Comparison of ENCODE assay signal across 7 cellular contexts in genomic region chr1:171743014-171743870, GRCh38. TPM values are rescaled to one million over a fixed set of nuclear protein-coding genes. Genes with fewer than 3 reads are reported as not detected.
DNase-seq lines count a peak whose midpoint lies in the region; ATAC-seq, FAIRE-seq and TF ChIP-seq lines count a peak whose summit lies in the region.

No MANE protein-coding gene starts in this region.

- H4K20me1 ChIP-seq in OCI-LY1 (ENCODE audit: insufficient read depth, low read length): no peaks in the 10 kb centered on the region

- no peak for DNase-seq in GM19239 (ENCODE audit: insufficient read length, low spot score)
- peak; percentile 92 for DNase-seq in bronchial epithelial cell (ENCODE audit: low read depth)
- peak; percentile 29 to 41 for DNase-seq in left colon
- no peak for DNase-seq in NCI-H446 (lab: John Stamatoyannopoulos, UW)

- H3K9me2 ChIP-seq in OCI-LY1 (ENCODE audit: low read depth, low read length): no peaks in the 10 kb centered on the region

- H2AFZ ChIP-seq in OCI-LY1 (ENCODE audit: low read length): 0 out of 2 replicates have a peak overlapping the region, but pooled peaks have one; percentile 22

- H3K4me3 ChIP-seq in OCI-LY1 (ENCODE audit: low read depth, low read length, poor library complexity, severe bottlenecking) (peak overlapping the region; percentile 90), bronchial epithelial cell (ENCODE audit: low read depth, low read length) (peak overlapping the region; percentile 83), subcutaneous abdominal adipose tissue (ENCODE audit: low read depth in 1 of 5, low read length in 5 of 5) (peak overlapping the region; percentile 75 to 96 (median 89))

- H3K27ac ChIP-seq in OCI-LY1 (ENCODE audit: low read depth, low read length, poor library complexity, severe bottlenecking) (peak overlapping the region; percentile 82), subcutaneous abdominal adipose tissue (ENCODE audit: low read depth, low read length) (peak overlapping the region; percentile 99)

- H3K79me2 ChIP-seq in OCI-LY1 (ENCODE audit: insufficient read depth, low read length): peaks cover 9% of the 10 kb centered on the region

- peak; percentile 61 for ATAC-seq in left colon
- no peak for ATAC-seq in GM18867 (IDR thresholded peaks at IDR 0.05; ENCODE audit: unreplicated experiment)

- H3K4me1 ChIP-seq in OCI-LY1 (ENCODE audit: insufficient read depth, low read length, severe bottlenecking) (peaks cover 36% of the 10 kb centered on the region), subcutaneous abdominal adipose tissue (ENCODE audit: control insufficient read depth in 5 of 5, insufficient read depth in 5 of 5, low read length in 5 of 5) (peaks cover 0 to 37% (median 24%) of the 10 kb centered on the region in 5 donors)

- H3K36me3 ChIP-seq in OCI-LY1 (ENCODE audit: insufficient read depth, low read length): peaks cover 5% of the 10 kb centered on the region; the same call in 1 of the 2 replicates
- H3K36me3 ChIP-seq in bronchial epithelial cell (ENCODE audit: control insufficient read depth, insufficient read depth, low read length): no peaks in the 10 kb centered on the region
- peaks cover 0 to under 1% (median 0%) of the 10 kb centered on the region in 5 donors for H3K36me3 ChIP-seq in subcutaneous abdominal adipose tissue (ENCODE audit: control insufficient read depth in 5 of 5, insufficient read depth in 5 of 5, low read length in 5 of 5)

- H3K4me2 ChIP-seq in OCI-LY1 (ENCODE audit: low read length): peak overlapping the region; percentile 87

- peak; percentile 14 for FAIRE-seq in GM19239 (lab: Jason Lieb, UNC)
- no peak for FAIRE-seq in bronchial epithelial cell (lab: Jason Lieb, UNC)

- H3K9me3 ChIP-seq in OCI-LY1 (ENCODE audit: low read length): no peaks in the 10 kb centered on the region
- no peaks in the 10 kb centered on the region for H3K9me3 ChIP-seq in subcutaneous abdominal adipose tissue (ENCODE audit: control insufficient read depth in 5 of 5, low read length in 5 of 5)

- no peaks in the 10 kb centered on the region for H3K27me3 ChIP-seq in OCI-LY1 (ENCODE audit: insufficient read depth, low read length)
- no peaks in the 10 kb centered on the region for H3K27me3 ChIP-seq in bronchial epithelial cell (ENCODE audit: control insufficient read depth, insufficient read depth, low read length)
- no peaks in the 10 kb centered on the region for H3K27me3 ChIP-seq in subcutaneous abdominal adipose tissue (ENCODE audit: control insufficient read depth in 5 of 5, insufficient read depth in 4 of 5, low read length in 5 of 5)

- H3K9ac ChIP-seq in OCI-LY1 (ENCODE audit: low read length) (peak overlapping the region; percentile 81), subcutaneous abdominal adipose tissue (ENCODE audit: low read length in 5 of 5) (peak overlapping the region; percentile 93 to 99 (median 97))

- no peak for TF ChIP-seq CTCF in OCI-LY1 (IDR thresholded peaks at IDR 0.05; ENCODE audit: low read length)
- no peak for TF ChIP-seq CTCF in bronchial epithelial cell (IDR thresholded peaks at IDR 0.05; ENCODE audit: insufficient read depth, low read length, severe bottlenecking)

- intact Hi-C loops in left colon (cut with DNase I, micrococcal nuclease): loop anchor here in 1 of 2 donors (1.0 kb wide), 1 partner anchor 38 kb away; the partner anchor contains the start of gene METTL13

- no peaks in the 10 kb centered on the region for H3F3A ChIP-seq in OCI-LY1 (ENCODE audit: insufficient read depth, low read length)

RNA-seq across cellular contexts. Expression of gene VAMP4, which starts 1.4 kb away (rescaled TPM):
- 5.0 and 5.8 TPM in 2 replicates for total RNA-seq in bronchial epithelial cell
- 10 to 100 TPM in 1 of 2 donors, 1 to 10 TPM in 1; 8.8 to 10.1 TPM for total RNA-seq in left colon

RNA-seq across cellular contexts. Expression of gene METTL13, which starts 38.2 kb away (rescaled TPM):
- total RNA-seq in bronchial epithelial cell (28.3 and 30.8 TPM in 2 replicates), left colon (10 to 100 TPM; 22.1 to 24.8 TPM)

Comparison
In these comparisons a context has a peak if more than half of its experiments do, and no peak if none do; other contexts are left out.
1. DNase-seq: peak in bronchial epithelial cell (single experiment) and left colon (2 of 2); none in GM19239 (single experiment) and NCI-H446 (0 of 2).
2. Peak in every context shown above with its lines, with median percentiles within 50 percentile points of each other: H3K4me3 ChIP-seq.